In the genomic region with DNA sequence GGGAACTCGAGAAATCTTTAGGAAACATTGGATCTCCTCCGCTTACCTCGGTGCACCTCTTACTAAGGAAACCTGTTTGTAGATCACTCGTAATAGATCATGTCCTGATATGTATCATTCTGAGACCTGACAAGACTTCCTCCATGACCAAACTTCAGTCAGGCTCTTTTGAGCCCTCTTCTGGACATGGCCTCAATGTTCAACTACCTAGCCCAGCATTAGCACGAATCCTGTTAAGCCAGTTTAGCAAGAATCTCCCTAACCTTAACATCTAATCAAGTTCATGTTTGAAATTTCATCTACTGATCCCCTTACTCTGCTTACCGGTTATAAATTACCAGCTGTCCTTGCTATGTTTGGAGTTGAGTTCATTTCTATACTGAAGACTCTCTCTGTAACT, we compare ENCODE assay signal across 22 cellular contexts.
DNase-seq lines count a peak whose midpoint lies in the region; ATAC-seq and TF ChIP-seq lines count a peak whose summit lies in the region.
"Had no signal": no experiment of that assay in that cellular context is flagged by ENCODE, and none has a peak within 500 bp of the region (broad histone marks: within the 10 kb centered on the region; RNA-seq: fewer than 3 reads in every experiment).

No MANE protein-coding gene starts in this region.

- no peak for TF ChIP-seq POLR2A in testis (IDR thresholded peaks at IDR 0.05)

- H3K27ac ChIP-seq in PC-3 (ENCODE audit: low read length): no peak overlapping the region
- no peak overlapping the region for H3K27ac ChIP-seq in foreskin keratinocyte
- H3K27ac ChIP-seq in testis: no peak overlapping the region
- H3K27ac ChIP-seq: heart right ventricle had no signal

- no TSS peak for BruUV-seq in PC-3 (replicated peaks; lab: Mats Ljungman, UMichigan)

- intact Hi-C loops in PC-3 (cut with micrococcal nuclease) (no loop called here), testis (cut with DNase I; ENCODE audit: low total_unique reads) (no loop called here)

- CTCF ChIA-PET in PC-3 (lab: Charles Lee): no interaction called here

- H3K4me2 ChIP-seq in PC-3 (ENCODE audit: low read length): no peak overlapping the region

- peak; percentile 54 for ATAC-seq in PC-3
- ATAC-seq in foreskin keratinocyte: peak; percentile 80
- ATAC-seq in HG03108 (IDR thresholded peaks at IDR 0.05; ENCODE audit: unreplicated experiment): no peak
- no peak for ATAC-seq in HG02938 (IDR thresholded peaks at IDR 0.05; ENCODE audit: unreplicated experiment)
- ATAC-seq: heart right ventricle; natural killer cell treated with Interleukin-12 subunit alpha and Interleukin-12 subunit beta and Interleukin-15 and Interleukin-18, amount 100 ng/mL, for 72 hours had no signal

- no peaks in the 10 kb centered on the region for H3K79me2 ChIP-seq in PC-3 (ENCODE audit: low read length)

- H3K4me3 ChIP-seq in PC-3 (ENCODE audit: low read length) (no peak overlapping the region), testis (no peak overlapping the region)
- H3K4me3 ChIP-seq: heart right ventricle had no signal

- TF ChIP-seq EP300 in Ishikawa (IDR thresholded peaks at IDR 0.05; ENCODE audit: borderline replicate concordance): no peak

- WGBS in testis, 2 donors: 87 to 94% methylated on average over 6 of the region's 6 CpGs

- POLR2A ChIA-PET in PC-3 (lab: Charles Lee; ENCODE audit: unreplicated experiment): no interaction called here

- TF ChIP-seq CTCF in PC-3 (conservative IDR thresholded peaks at IDR 0.05; ENCODE audit: low read depth, low read length): peak; percentile 58
- peak; percentile 56 for TF ChIP-seq CTCF in foreskin keratinocyte (conservative IDR thresholded peaks at IDR 0.05)
- TF ChIP-seq CTCF in testis (IDR thresholded peaks at IDR 0.05): no peak

- H3K4me1 ChIP-seq in PC-3 (ENCODE audit: insufficient read depth, low read length) (peaks cover 4% of the 10 kb centered on the region; the same call in 1 of the 2 replicates), foreskin keratinocyte (no peaks in the 10 kb centered on the region), testis (no peaks in the 10 kb centered on the region)
- H3K4me1 ChIP-seq: heart right ventricle had no signal

- no peaks in the 10 kb centered on the region for H3K9me3 ChIP-seq in PC-3 (ENCODE audit: low read length)
- H3K9me3 ChIP-seq in testis: no peaks in the 10 kb centered on the region
- H3K9me3 ChIP-seq: heart right ventricle had no signal

- DNase-seq in COLO829 (ENCODE audit: low spot score): peak; percentile 13
- peak; percentile 81 for DNase-seq in PC-3
- peak; percentile 37 to 70 for DNase-seq in foreskin keratinocyte
- no peak for DNase-seq in testis
- DNase-seq in stimulated activated CD4-positive, alpha-beta T cell treated with anti-CD3 and anti-CD28 coated beads, Interleukin-15, amount 100 ng/mL, for 24 hours: no peak
- DNase-seq: activated CD4-positive, alpha-beta T cell treated with anti-CD3 and anti-CD28 coated beads for 48 hours; activated CD8-positive, alpha-beta memory T cell treated with anti-CD3 and anti-CD28 coated beads, Interleukin-2, amount 50 U/mL, for 4 hours; activated gamma-delta T cell; CD4-positive, alpha-beta memory T cell; effector memory CD4-positive, alpha-beta T cell; heart right ventricle; KG1; kidney; mesenchymal stem cell; NCI-H1436; NCI-H345; posterior cingulate gyrus; stimulated activated CD4-positive, alpha-beta T cell treated with anti-CD3 and anti-CD28 coated beads, Interleukin-2, amount 100 ng/mL, for 48 hours had no signal

- no peak overlapping the region for H2AFZ ChIP-seq in PC-3 (ENCODE audit: low read length)

- H3K27me3 ChIP-seq in PC-3 (ENCODE audit: low read length) (no peaks in the 10 kb centered on the region), foreskin keratinocyte (no peaks in the 10 kb centered on the region), testis (no peaks in the 10 kb centered on the region)
- H3K27me3 ChIP-seq: heart right ventricle had no signal

- H3K9ac ChIP-seq in PC-3 (ENCODE audit: low read length): no peak overlapping the region

- peak; percentile 37 for TF ChIP-seq RAD21 in Ishikawa (IDR thresholded peaks at IDR 0.05; ENCODE audit: low read depth)

- H3K36me3 ChIP-seq in PC-3 (ENCODE audit: low read depth, low read length): no peaks in the 10 kb centered on the region
- H3K36me3 ChIP-seq in testis (ENCODE audit: low read depth, missing control alignments): no peaks in the 10 kb centered on the region
- H3K36me3 ChIP-seq: heart right ventricle had no signal

- H3K9me2 ChIP-seq in PC-3 (replicated peaks; ENCODE audit: low read length): no peaks in the 10 kb centered on the region

- no peaks in the 10 kb centered on the region for H3F3A ChIP-seq in PC-3 (ENCODE audit: low read length, unreplicated experiment)

- no peaks in the 10 kb centered on the region for H4K20me1 ChIP-seq in PC-3 (ENCODE audit: low read length)

TF ChIP-seq in Ishikawa, 13 proteins besides CTCF, POLR2A, EP300 and RAD21:
- TF ChIP-seq YY1 (IDR thresholded peaks at IDR 0.05; ENCODE audit: low read depth): no peak

Comparison
In these comparisons a context has a peak if more than half of its experiments do, and no peak if none do; other contexts are left out.
1. DNase-seq: peak in COLO829 (single experiment), PC-3 (single experiment) and foreskin keratinocyte (2 of 2); none in testis (single experiment) and stimulated activated CD4-positive, alpha-beta T cell treated with anti-CD3 and anti-CD28 coated beads, Interleukin-15, amount 100 ng/mL, for 24 hours (single experiment).
2. ATAC-seq: peak in PC-3 (single experiment) and foreskin keratinocyte (single experiment); none in HG03108 (single experiment) and HG02938 (single experiment).
3. CTCF ChIP-seq: peak in PC-3 (single experiment) and foreskin keratinocyte (single experiment); none in testis (0 of 3).